In genomic region chr7:100475549-100475948, GRCh38 we compare ENCODE assay signal across 7 cellular contexts. TPM values are rescaled to one million over a fixed set of nuclear protein-coding genes. Genes with fewer than 3 reads are reported as not detected.
DNase-seq lines count a peak whose midpoint lies in the region; ATAC-seq lines count a peak whose summit lies in the region.
"Had no signal": no experiment of that assay in that cellular context is flagged by ENCODE, and none has a peak within 500 bp of the region (broad histone marks: within the 10 kb centered on the region; RNA-seq: fewer than 3 reads in every experiment).

No MANE protein-coding gene starts in this region.

- no peak for ATAC-seq in activated CD8-positive, alpha-beta memory T cell treated with anti-CD3 and anti-CD28 coated beads, Interleukin-2, amount 10 ng/mL, durations not matched to agents 7 days and 5 days
- ATAC-seq in HG02870 (IDR thresholded peaks at IDR 0.05; ENCODE audit: unreplicated experiment) = no peak
- ATAC-seq: pancreas had no signal

- H3K27ac ChIP-seq in BLaER1 (peak overlapping the region; percentile 95), mesendoderm (ENCODE audit: low read depth, low read length) (no peak overlapping the region)
- H3K27ac ChIP-seq: pancreas had no signal

- H3K36me3 ChIP-seq in BLaER1 (peaks cover 59% of the 10 kb centered on the region), mesendoderm (ENCODE audit: control insufficient read depth, insufficient read depth, low read length) (no peaks in the 10 kb centered on the region)

- H3K4me1 Mint-ChIP-seq in activated CD8-positive, alpha-beta memory T cell treated with anti-CD3 and anti-CD28 coated beads, Interleukin-2, amount 10 ng/mL, durations not matched to agents 7 days and 5 days = peaks cover 45% of the 10 kb centered on the region

- H3K27me3 ChIP-seq in BLaER1 = no peaks in the 10 kb centered on the region
- H3K27me3 ChIP-seq in mesendoderm (ENCODE audit: insufficient read depth, low read length, poor library complexity) = no peaks in the 10 kb centered on the region
- H3K27me3 ChIP-seq: pancreas had no signal

- CTCF ChIA-PET in activated CD8-positive, alpha-beta memory T cell treated with anti-CD3 and anti-CD28 coated beads, Interleukin-2, amount 10 ng/mL, durations not matched to agents 7 days and 5 days (lab: Charles Lee) = interaction anchor here (1.1 to 9.4 kb wide), 7 partner anchors 10 to 230 kb away, joined by 3 to 102 read pairs (median 3); partner anchors contain the start of gene POP7

- H3K9ac ChIP-seq in BLaER1 (peak overlapping the region; percentile 97), mesendoderm (ENCODE audit: low read length) (peak overlapping the region; percentile 21)

- H2BK15ac ChIP-seq in mesendoderm (replicated peaks; ENCODE audit: low read depth) = no peak overlapping the region

- peak overlapping the region; percentile 92 for H3K4me3 ChIP-seq in BLaER1
- no peak overlapping the region for H3K4me3 ChIP-seq in mesendoderm (ENCODE audit: low read length)

- H2BK120ac ChIP-seq in mesendoderm (ENCODE audit: low read depth, low read length) = no peak overlapping the region

- H2BK5ac ChIP-seq in mesendoderm (ENCODE audit: low read length) = no peak overlapping the region

- no peaks in the 10 kb centered on the region for H3K9me3 Mint-ChIP-seq in activated CD8-positive, alpha-beta memory T cell treated with anti-CD3 and anti-CD28 coated beads, Interleukin-2, amount 10 ng/mL, durations not matched to agents 7 days and 5 days (ENCODE audit: low read depth)

- WGBS in mesendoderm (ENCODE audit: extremely low coverage, insufficient coverage, low lambda C conversion rate) = no CpG with 5 or more reads among the region's 9 CpGs

- H3K4ac ChIP-seq in mesendoderm (ENCODE audit: low read depth, low read length) = no peak overlapping the region

- H3K79me1 ChIP-seq in mesendoderm (ENCODE audit: low read length) = no peaks in the 10 kb centered on the region

- H3K4me1 ChIP-seq in BLaER1 (peaks cover 77% of the 10 kb centered on the region), mesendoderm (ENCODE audit: control insufficient read depth, low read depth, low read length) (peaks cover 2% of the 10 kb centered on the region)

- no peak overlapping the region for H4K5ac ChIP-seq in mesendoderm (ENCODE audit: low read length)

- H4K8ac ChIP-seq in mesendoderm (ENCODE audit: low read depth, low read length) = no peak overlapping the region

- no peak overlapping the region for H3K18ac ChIP-seq in mesendoderm (ENCODE audit: low read length)

- DNase-seq in activated CD8-positive, alpha-beta memory T cell treated with anti-CD3 and anti-CD28 coated beads, Interleukin-2, amount 10 ng/mL, durations not matched to agents 7 days and 5 days = no peak
- DNase-seq in mesendoderm (no peak), NCI-H1417 (lab: John Stamatoyannopoulos, UW) (no peak), superior temporal gyrus (ENCODE audit: extremely low spot score) (no peak)

- peak overlapping the region; percentile 6 for H3K56ac ChIP-seq in mesendoderm (ENCODE audit: low read length)

- peak overlapping the region; percentile 84 for H3K27ac Mint-ChIP-seq in activated CD8-positive, alpha-beta memory T cell treated with anti-CD3 and anti-CD28 coated beads, Interleukin-2, amount 10 ng/mL, durations not matched to agents 7 days and 5 days

- no peak overlapping the region for H3K23ac ChIP-seq in mesendoderm (ENCODE audit: low read length)

- H3K36me3 Mint-ChIP-seq in activated CD8-positive, alpha-beta memory T cell treated with anti-CD3 and anti-CD28 coated beads, Interleukin-2, amount 10 ng/mL, durations not matched to agents 7 days and 5 days = peaks cover 42% of the 10 kb centered on the region

- H4K20me1 ChIP-seq in BLaER1 = peaks cover 72% of the 10 kb centered on the region

- H3K4me2 ChIP-seq in BLaER1 (peak overlapping the region; percentile 100), mesendoderm (ENCODE audit: low read length) (no peak overlapping the region)

- H2AK5ac ChIP-seq in mesendoderm (ENCODE audit: low read length) = no peak overlapping the region

- H3K4me3 Mint-ChIP-seq in activated CD8-positive, alpha-beta memory T cell treated with anti-CD3 and anti-CD28 coated beads, Interleukin-2, amount 10 ng/mL, durations not matched to agents 7 days and 5 days = peak overlapping the region; percentile 95

- no peaks in the 10 kb centered on the region for H3K79me2 ChIP-seq in mesendoderm (ENCODE audit: control insufficient read depth, insufficient read depth, low read length)

- no peaks in the 10 kb centered on the region for H3K27me3 Mint-ChIP-seq in activated CD8-positive, alpha-beta memory T cell treated with anti-CD3 and anti-CD28 coated beads, Interleukin-2, amount 10 ng/mL, durations not matched to agents 7 days and 5 days

- no peaks in the 10 kb centered on the region for H3K9me3 ChIP-seq in BLaER1
- H3K9me3 ChIP-seq: pancreas had no signal

RNA-seq across cellular contexts. Expression of gene TSC22D4, which starts 3.5 kb away (rescaled TPM):
- total RNA-seq in activated CD8-positive, alpha-beta memory T cell treated with anti-CD3 and anti-CD28 coated beads, Interleukin-2, amount 10 ng/mL, durations not matched to agents 7 days and 5 days = 100 to 1,000 TPM; 128 to 144 TPM
- polyA plus RNA-seq in mesendoderm (2013, experiment 1 of 2) = 15.8 TPM
- 16.1 TPM for polyA plus RNA-seq in mesendoderm (2013, experiment 2 of 2)

RNA-seq across cellular contexts. Expression of gene NYAP1, which starts 8.2 kb away (rescaled TPM):
- under 1 TPM; 0.07 to 0.12 TPM for total RNA-seq in activated CD8-positive, alpha-beta memory T cell treated with anti-CD3 and anti-CD28 coated beads, Interleukin-2, amount 10 ng/mL, durations not matched to agents 7 days and 5 days
- polyA plus RNA-seq in mesendoderm (2013, experiment 1 of 2) = 1.2 TPM
- polyA plus RNA-seq in mesendoderm (2013, experiment 2 of 2) = 1.3 TPM

RNA-seq across cellular contexts. Expression of gene SPACDR, which starts 11.5 kb away (rescaled TPM):
- total RNA-seq in activated CD8-positive, alpha-beta memory T cell treated with anti-CD3 and anti-CD28 coated beads, Interleukin-2, amount 10 ng/mL, durations not matched to agents 7 days and 5 days = 1 to 10 TPM; 3.8 to 5.0 TPM
- 0.10 TPM for polyA plus RNA-seq in mesendoderm (2013, experiment 1 of 2)
- polyA plus RNA-seq in mesendoderm (2013, experiment 2 of 2) = 0.08 TPM

RNA-seq across cellular contexts. Expression of gene PPP1R35, which starts 39.3 kb away (rescaled TPM):
- total RNA-seq in activated CD8-positive, alpha-beta memory T cell treated with anti-CD3 and anti-CD28 coated beads, Interleukin-2, amount 10 ng/mL, durations not matched to agents 7 days and 5 days = 100 to 1,000 TPM in 1 of 2 experiments, 10 to 100 TPM in 1; 77.6 to 101 TPM
- polyA plus RNA-seq in mesendoderm (2013, experiment 1 of 2) = 58.9 TPM
- 59.9 TPM for polyA plus RNA-seq in mesendoderm (2013, experiment 2 of 2)

RNA-seq across cellular contexts. Expression of gene MEPCE, which starts 45.9 kb away (rescaled TPM):
- 10 to 100 TPM; 42.4 to 50.2 TPM for total RNA-seq in activated CD8-positive, alpha-beta memory T cell treated with anti-CD3 and anti-CD28 coated beads, Interleukin-2, amount 10 ng/mL, durations not matched to agents 7 days and 5 days
- polyA plus RNA-seq in mesendoderm (2013, experiment 1 of 2) = 33.8 TPM
- 34.3 TPM for polyA plus RNA-seq in mesendoderm (2013, experiment 2 of 2)
